ENCODE assay signal across 19 cellular contexts in the genomic region with DNA sequence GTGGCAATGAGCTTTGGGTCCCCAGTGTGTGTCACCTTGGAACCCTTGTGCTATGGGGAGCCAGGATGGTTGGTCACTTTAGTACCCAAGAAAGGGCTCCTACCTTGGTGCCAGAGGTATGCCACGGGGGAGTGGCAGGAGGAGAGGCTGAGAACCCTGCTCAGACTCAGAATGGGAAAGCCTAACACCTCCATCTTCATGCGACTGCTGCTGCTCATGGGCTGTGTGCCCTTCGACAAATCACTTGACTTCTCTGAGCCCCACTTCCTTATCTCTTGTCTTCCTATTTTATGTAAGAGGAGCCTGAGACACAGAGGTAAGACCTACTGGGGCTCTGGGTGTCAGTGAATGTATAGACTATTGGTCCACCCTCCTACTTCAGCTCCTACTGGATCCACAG. TPM values are rescaled to one million over a fixed set of nuclear protein-coding genes. Genes with fewer than 3 reads are reported as not detected.
DNase-seq lines count a peak whose midpoint lies in the region; ATAC-seq, FAIRE-seq and TF ChIP-seq lines count a peak whose summit lies in the region.
"Had no signal": no experiment of that assay in that cellular context is flagged by ENCODE, and none has a peak within 500 bp of the region (broad histone marks: within the 10 kb centered on the region; RNA-seq: fewer than 3 reads in every experiment).

No MANE protein-coding gene starts in this region.

- H3K9me3 ChIP-seq in BLaER1 (no peaks in the 10 kb centered on the region), Karpas-422 (ENCODE audit: low read length) (no peaks in the 10 kb centered on the region), GM12878 (replicated peaks; ENCODE audit: control insufficient read depth, insufficient read depth, low read length) (no peaks in the 10 kb centered on the region)

- H3K9me3 Mint-ChIP-seq in stimulated activated naive B cell treated with anti-CD40 and anti-IgM and Interleukin-4, amounts not matched to agents 10 μg/mL and 1 μg/mL and 100 μg/mL, for 72 hours, result no peaks in the 10 kb centered on the region
- H3K9me3 Mint-ChIP-seq in MCF 10A (ENCODE audit: unreplicated experiment), result no peaks in the 10 kb centered on the region
- H3K9me3 Mint-ChIP-seq: CD4-positive, CD25-positive, alpha-beta regulatory T cell; GM23338 had no signal

- no peak for TF ChIP-seq RAD21 in GM12878 (IDR thresholded peaks at IDR 0.05; ENCODE audit: insufficient read depth, low read depth, low read length)

- TF ChIP-seq POLR2A in GM12878 (IDR thresholded peaks at IDR 0.05; ENCODE audit: low read depth, low read length), result no peak

- H3K36me3 ChIP-seq in BLaER1, result peaks cover 17% of the 10 kb centered on the region
- H3K36me3 ChIP-seq in Karpas-422 (ENCODE audit: insufficient read depth, low read length), result peaks cover 59% of the 10 kb centered on the region
- no peaks in the 10 kb centered on the region; a peak in 1 of 4 replicates for H3K36me3 ChIP-seq in GM12878 (ENCODE audit: control insufficient read depth in 2 of 2, insufficient read depth in 2 of 2, low read length in 1 of 2)

- no peak overlapping the region for H2AFZ ChIP-seq in Karpas-422 (ENCODE audit: low read length)
- H2AFZ ChIP-seq in GM12878 (ENCODE audit: control insufficient read depth, low read depth, low read length), result no peak overlapping the region
- H2AFZ ChIP-seq: GM23338 had no signal

- BruUV-seq in GM12878 (replicated peaks; lab: Mats Ljungman, UMichigan) (no TSS peak), MCF 10A (replicated peaks; lab: Mats Ljungman, UMichigan) (no TSS peak)

- ATAC-seq in GM12878, result no peak
- ATAC-seq in stimulated activated naive B cell treated with anti-CD40 and anti-IgM and Interleukin-4, amounts not matched to agents 10 μg/mL and 1 μg/mL and 100 μg/mL, for 72 hours (replicated peaks), result no peak
- ATAC-seq: GM23338 had no signal

- SMC1A ChIA-PET in GM12878 (lab: Charles Lee; ENCODE audit: uncharacterized antibody, unreplicated experiment), result interaction anchor here (0.6 to 3.9 kb wide), 11 partner anchors 10 to 545 kb away, joined by 3 to 19 read pairs (median 4); no protein-coding TSS in a partner anchor

- RAD21 ChIA-PET in GM12878 (lab: Charles Lee; ENCODE audit: unreplicated experiment), result interaction anchor here (1.0 to 1.7 kb wide), 2 partner anchors 27 to 51 kb away, joined by 3 to 5 read pairs; no protein-coding TSS in a partner anchor

- no peak overlapping the region for H3K4me3 ChIP-seq in BLaER1
- no peak overlapping the region; the same call in 1 of the 2 replicates for H3K4me3 ChIP-seq in Karpas-422 (ENCODE audit: low read length)
- no peak overlapping the region for H3K4me3 ChIP-seq in GM12878
- H3K4me3 ChIP-seq: GM23338 had no signal

- CTCF ChIA-PET in GM12878 (lab: Yijun Ruan, JAX) (interaction anchor here (0.8 to 9.5 kb wide), 5 partner anchors 19 to 128 kb away, joined by 3 to 68 read pairs (median 9); a partner anchor contains a TSS), MCF 10A (lab: Yijun Ruan, JAX) (no interaction called here)

- in situ Hi-C loops in GM12878 (cut with MboI), result no loop called here

- intact Hi-C loops in GM12878 (cut with micrococcal nuclease; ENCODE audit: unreplicated experiment) (loop anchor here (5.0 kb wide), 2 partner anchors 73 to 87 kb away; no protein-coding TSS in a partner anchor), MCF 10A (cut with micrococcal nuclease) (no loop called here)

- no peaks in the 10 kb centered on the region for H3K27me3 ChIP-seq in BLaER1
- H3K27me3 ChIP-seq in Karpas-422 (ENCODE audit: low read length), result no peaks in the 10 kb centered on the region
- H3K27me3 ChIP-seq in GM12878 (replicated peaks in 1 of 2; ENCODE audit: control insufficient read depth in 2 of 2, insufficient read depth in 2 of 2, low read length in 1 of 2), result no peaks in the 10 kb centered on the region

- no peak overlapping the region for H3K27ac ChIP-seq in BLaER1
- H3K27ac ChIP-seq in Karpas-422 (ENCODE audit: low read length), result peak overlapping the region; percentile 98
- H3K27ac ChIP-seq in GM12878 (ENCODE audit: control insufficient read depth, insufficient read depth), result no peak overlapping the region
- H3K27ac ChIP-seq: HL-60 had no signal

- WGBS in GM12878 (ENCODE audit: insufficient coverage, insufficient replicate concordance, low lambda C conversion rate, missing lambda C conversion rate), result 45% methylated on average over 3 of the region's 3 CpGs

- no peak overlapping the region for H3K4me3 Mint-ChIP-seq in stimulated activated naive B cell treated with anti-CD40 and anti-IgM and Interleukin-4, amounts not matched to agents 10 μg/mL and 1 μg/mL and 100 μg/mL, for 72 hours
- no peak overlapping the region for H3K4me3 Mint-ChIP-seq in MCF 10A (ENCODE audit: unreplicated experiment)
- H3K4me3 Mint-ChIP-seq: CD4-positive, CD25-positive, alpha-beta regulatory T cell; GM23338 had no signal

- no peaks in the 10 kb centered on the region for H3K27me3 Mint-ChIP-seq in stimulated activated naive B cell treated with anti-CD40 and anti-IgM and Interleukin-4, amounts not matched to agents 10 μg/mL and 1 μg/mL and 100 μg/mL, for 72 hours
- H3K27me3 Mint-ChIP-seq in MCF 10A (ENCODE audit: insufficient read depth, unreplicated experiment), result no peaks in the 10 kb centered on the region
- H3K27me3 Mint-ChIP-seq: CD4-positive, CD25-positive, alpha-beta regulatory T cell had no signal

- TF ChIP-seq CTCF in GM12878 (IDR thresholded peaks at IDR 0.05 in 2 of 3, conservative IDR thresholded peaks at IDR 0.05 in 1 of 3; ENCODE audit: control insufficient read depth in 2 of 3, extremely low read depth in 1 of 3, insufficient read depth in 1 of 3, low read depth in 3 of 3, low read length in 3 of 3) (no peak), MCF 10A (IDR thresholded peaks at IDR 0.05; ENCODE audit: unreplicated experiment) (no peak)

- H3K4me2 ChIP-seq in BLaER1, result peak overlapping the region; percentile 56
- H3K4me2 ChIP-seq in Karpas-422 (ENCODE audit: low read depth, low read length, poor library complexity, severe bottlenecking), result peak overlapping the region; percentile 74
- peak overlapping the region; percentile 66; the same call in 1 of the 2 replicates for H3K4me2 ChIP-seq in GM12878 (ENCODE audit: control insufficient read depth, insufficient read depth)
- H3K4me2 ChIP-seq: GM23338 had no signal

- peaks cover 44 to 52% of the 10 kb centered on the region in 2 donors for H3K4me1 Mint-ChIP-seq in stimulated activated naive B cell treated with anti-CD40 and anti-IgM and Interleukin-4, amounts not matched to agents 10 μg/mL and 1 μg/mL and 100 μg/mL, for 72 hours
- no peaks in the 10 kb centered on the region for H3K4me1 Mint-ChIP-seq in MCF 10A (ENCODE audit: insufficient read depth, unreplicated experiment)

- H3K36me3 Mint-ChIP-seq in stimulated activated naive B cell treated with anti-CD40 and anti-IgM and Interleukin-4, amounts not matched to agents 10 μg/mL and 1 μg/mL and 100 μg/mL, for 72 hours, result peaks cover 13 to 16% of the 10 kb centered on the region in 2 donors
- no peaks in the 10 kb centered on the region for H3K36me3 Mint-ChIP-seq in MCF 10A (ENCODE audit: insufficient read depth, unreplicated experiment)

- peak; percentile 52 for DNase-seq in Karpas-422
- no peak for DNase-seq in GM12878 (ENCODE audit: low read depth, low spot score)
- DNase-seq in stimulated activated naive B cell treated with anti-CD40 and anti-IgM and Interleukin-4, amounts not matched to agents 10 μg/mL and 1 μg/mL and 100 μg/mL, for 72 hours, result no peak
- no peak for DNase-seq in NCI-H1694 (lab: John Stamatoyannopoulos, UW)
- no peak for DNase-seq in MCF 10A (ENCODE audit: unreplicated experiment)
- no peak for DNase-seq in GF-D8 (lab: John Stamatoyannopoulos, UW)
- DNase-seq: C1 segment of cervical spinal cord; Caco-2; CD4-positive, CD25-positive, alpha-beta regulatory T cell; HCEC 1CT; IMR-90; KG1 had no signal

- no peak for TF ChIP-seq EP300 in GM12878 (IDR thresholded peaks at IDR 0.05; ENCODE audit: borderline replicate concordance in 1 of 2, control insufficient read depth in 1 of 2, low read depth in 2 of 2, low read length in 2 of 2)

- peak overlapping the region; percentile 37 for H3K27ac Mint-ChIP-seq in stimulated activated naive B cell treated with anti-CD40 and anti-IgM and Interleukin-4, amounts not matched to agents 10 μg/mL and 1 μg/mL and 100 μg/mL, for 72 hours
- no peak overlapping the region for H3K27ac Mint-ChIP-seq in MCF 10A (ENCODE audit: low read depth, unreplicated experiment)
- H3K27ac Mint-ChIP-seq: GM23338 had no signal

- no peak for FAIRE-seq in GM12878 (lab: Jason Lieb, UNC)
- FAIRE-seq: D721Med, G401.6, H54 had no signal

- H3K9ac ChIP-seq in BLaER1 (no peak overlapping the region), Karpas-422 (ENCODE audit: low read length) (peak overlapping the region; percentile 51), GM12878 (ENCODE audit: control insufficient read depth, insufficient read depth, low read length) (no peak overlapping the region)

- POLR2A ChIA-PET in GM12878 (lab: Charles Lee), result no interaction called here
- POLR2A ChIA-PET in MCF 10A (lab: Yijun Ruan, JAX), result no interaction called here

- H3K9me2 ChIP-seq in Karpas-422 (replicated peaks; ENCODE audit: insufficient read depth, low read length), result no peaks in the 10 kb centered on the region

- 0 out of 2 replicates have a peak, but pooled peaks cover 5% of the 10 kb centered on the region for H3K79me2 ChIP-seq in Karpas-422 (ENCODE audit: low read length)
- no peaks in the 10 kb centered on the region for H3K79me2 ChIP-seq in GM12878 (ENCODE audit: control insufficient read depth, insufficient read depth, low read length)

- H3K4me1 ChIP-seq in BLaER1 (peaks cover 59% of the 10 kb centered on the region), Karpas-422 (ENCODE audit: low read length) (peaks cover 100% of the 10 kb centered on the region), GM12878 (ENCODE audit: control insufficient read depth, insufficient read depth, low read length) (peaks cover 50% of the 10 kb centered on the region)
- H3K4me1 ChIP-seq: Caco-2 had no signal

- H4K20me1 ChIP-seq in BLaER1, result no peaks in the 10 kb centered on the region
- H4K20me1 ChIP-seq in Karpas-422 (ENCODE audit: insufficient read depth, low read depth, low read length), result no peaks in the 10 kb centered on the region
- H4K20me1 ChIP-seq in GM12878 (ENCODE audit: control insufficient read depth, insufficient read depth), result no peaks in the 10 kb centered on the region; the same call in 1 of the 2 replicates

RNA-seq across cellular contexts. Expression of a gene that starts 25.1 kb away (rescaled TPM):
- total RNA-seq in Karpas-422 (2014; rRNA removed; shearing (Covaris generic); ENCODE audit: low replicate concordance), result 152 and 200 TPM in 2 replicates
- 4.6 and 4.9 TPM in 2 replicates for total RNA-seq in GM12878 (2013; cell fraction: nucleolus; rRNA removed)
- total RNA-seq in GM12878 (2014; rRNA removed), result 10.0 and 10.2 TPM in 2 replicates
- 6.9 and 7.1 TPM in 2 replicates for total RNA-seq in GM12878 (2014; rRNA removed; fragmentation: Illumina TruSeq; extraction: Trizol)
- total RNA-seq in GM12878 (2021), result 10.8 and 10.9 TPM in 2 replicates
- 0.89 TPM for polyA plus RNA-seq in GM12878 (2011; ENCODE audit: low read depth)
- polyA plus RNA-seq in GM12878 (2011; rRNA removed), result 3.4 and 6.1 TPM in 2 replicates
- 6.3 and 8.2 TPM in 2 replicates for polyA plus RNA-seq in GM12878 (2011; cell fraction: cytosol; rRNA removed)
- 3.3 and 4.2 TPM in 2 replicates for polyA plus RNA-seq in GM12878 (2011; cell fraction: nucleus; rRNA removed)
- polyA plus RNA-seq in GM12878 (2012), result 1.0 and 1.1 TPM in 2 replicates
- 6.6 and 9.3 TPM in 2 replicates for polyA plus RNA-seq in GM12878 (2014; fragmentation: Illumina TruSeq; extraction: Trizol)
- 1 to 10 TPM; 1.1 to 1.5 TPM for polyA plus RNA-seq in GM12878 (2014; fragmentation: Nextera tagmentation; extraction: Ambion mirVana)
- 9.4 and 9.8 TPM in 2 replicates for polyA plus RNA-seq in GM12878 (2014; rRNA removed)
- polyA plus RNA-seq in GM12878 (2016; fragmentation: Nextera tagmentation; extraction: Ambion mirVana), result 1 to 10 TPM; 8.1 to 8.3 TPM
- 8.9 and 9.0 TPM in 2 replicates for polyA minus RNA-seq in GM12878 (2011; rRNA and poly(A)+ RNA removed)
- polyA minus RNA-seq in GM12878 (2011; cell fraction: cytosol; rRNA and poly(A)+ RNA removed), result 2.1 and 3.1 TPM in 2 replicates
- 2.2 and 3.7 TPM in 2 replicates for polyA minus RNA-seq in GM12878 (2011; cell fraction: nucleus; rRNA and poly(A)+ RNA removed)
- total RNA-seq in MCF 10A (2022), result 0.49 and 0.86 TPM in 2 replicates
- total RNA-seq: Caco-2 had no signal

RNA-seq across cellular contexts. Expression of a gene that starts 41.8 kb away (rescaled TPM):
- 2.0 and 2.6 TPM in 2 replicates for total RNA-seq in Karpas-422 (2014; rRNA removed; shearing (Covaris generic); ENCODE audit: low replicate concordance)
- 2.8 and 3.2 TPM in 2 replicates for total RNA-seq in GM12878 (2013; cell fraction: nucleolus; rRNA removed)
- total RNA-seq in GM12878 (2014; rRNA removed) (1.1 and 1.4 TPM in 2 replicates), GM12878 (2014; rRNA removed; fragmentation: Illumina TruSeq; extraction: Trizol) (1.3 and 1.4 TPM in 2 replicates), GM12878 (2021) (1.3 and 1.5 TPM in 2 replicates), MCF 10A (2022) (not detected in 2 replicates)
- polyA plus RNA-seq in GM12878 (2011; ENCODE audit: low read depth), result 0.16 TPM
- polyA plus RNA-seq in GM12878 (2011; rRNA removed) (1.2 and 1.5 TPM in 2 replicates), GM12878 (2014; fragmentation: Illumina TruSeq; extraction: Trizol) (1.5 and 1.8 TPM in 2 replicates), GM12878 (2014; fragmentation: Nextera tagmentation; extraction: Ambion mirVana) (under 1 TPM; 0.08 to 0.22 TPM), GM12878 (2014; rRNA removed) (1.4 TPM in 2 replicates), GM12878 (2016; fragmentation: Nextera tagmentation; extraction: Ambion mirVana) (under 1 TPM; 0.64 to 0.72 TPM)
- polyA plus RNA-seq in GM12878 (2011; cell fraction: cytosol; rRNA removed), result 0.90 and 1.0 TPM in 2 replicates
- polyA plus RNA-seq in GM12878 (2011; cell fraction: nucleus; rRNA removed), result 2.1 and 2.2 TPM in 2 replicates
- 0.29 and 0.34 TPM in 2 replicates for polyA plus RNA-seq in GM12878 (2012)
- polyA minus RNA-seq in GM12878 (2011; rRNA and poly(A)+ RNA removed), result 1.2 and 1.4 TPM in 2 replicates
- polyA minus RNA-seq in GM12878 (2011; cell fraction: cytosol; rRNA and poly(A)+ RNA removed), result 0.40 TPM in 1 of 2 replicates, not detected in the other
- 0.85 and 1.5 TPM in 2 replicates for polyA minus RNA-seq in GM12878 (2011; cell fraction: nucleus; rRNA and poly(A)+ RNA removed)
- total RNA-seq: A172, GM23338 had no signal

Comparison
In these comparisons a context has a peak if more than half of its experiments do, and no peak if none do; other contexts are left out.
1. RNA of a gene that starts 25.1 kb away (total RNA-seq): 152 to 200 TPM in Karpas-422; 4.6 to 10.9 TPM in GM12878 and 0.49 to 0.86 TPM in MCF 10A; every median in the first group is over 10 times any median in the second.
2. Peak in every context shown above with its lines, with median percentiles within 50 percentile points of each other: H3K4me2 ChIP-seq.